In the genomic region with DNA sequence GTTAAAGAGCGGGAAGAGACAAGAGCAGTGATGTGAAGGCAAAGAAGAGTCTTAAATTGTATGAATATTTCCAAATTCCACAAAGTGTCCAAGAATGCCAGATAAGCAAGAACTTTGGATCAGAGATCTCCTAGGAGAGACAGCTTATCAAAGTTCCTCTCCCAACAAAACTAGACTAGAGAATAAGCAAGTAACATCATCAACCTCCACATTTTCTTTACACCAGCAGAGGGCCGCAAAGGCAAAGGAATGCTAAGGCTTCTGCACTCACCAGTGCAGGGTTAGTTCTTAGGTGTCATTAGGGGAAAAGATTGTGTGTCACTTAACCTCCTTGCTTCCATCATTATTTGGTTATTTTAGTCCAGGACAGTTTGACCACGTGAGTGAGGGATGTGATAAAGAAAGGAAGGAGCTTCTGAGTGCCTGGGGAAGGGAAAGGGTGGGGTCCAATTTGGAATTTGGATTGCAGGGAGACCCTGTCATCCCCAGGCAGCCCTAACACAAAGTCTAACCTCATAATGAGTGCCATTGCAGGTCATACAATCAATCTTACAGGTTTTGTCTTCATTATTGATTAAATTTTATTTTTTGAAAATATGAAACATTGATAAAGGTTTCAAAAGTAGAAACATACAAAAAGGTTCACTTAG, we compare ENCODE assay signal across 8 cellular contexts. TPM values are rescaled to one million over a fixed set of nuclear protein-coding genes. Genes with fewer than 3 reads are reported as not detected.
DNase-seq lines count a peak whose midpoint lies in the region; ATAC-seq and TF ChIP-seq lines count a peak whose summit lies in the region.

No MANE protein-coding gene starts in this region.

- H3K27me3 ChIP-seq in DND-41 (ENCODE audit: insufficient read depth, low read length, poor library complexity) (no peaks in the 10 kb centered on the region), gastroesophageal sphincter (no peaks in the 10 kb centered on the region), parathyroid adenoma (ENCODE audit: control insufficient read depth, insufficient read depth, low read length) (no peaks in the 10 kb centered on the region), uterus (no peaks in the 10 kb centered on the region)

- no peak for TF ChIP-seq POLR2A in gastroesophageal sphincter (IDR thresholded peaks at IDR 0.05)
- TF ChIP-seq POLR2A in uterus (IDR thresholded peaks at IDR 0.05): no peak

- no peaks in the 10 kb centered on the region for H3K4me1 ChIP-seq in DND-41 (ENCODE audit: insufficient read depth, low read length)
- no peaks in the 10 kb centered on the region for H3K4me1 ChIP-seq in gastroesophageal sphincter
- no peaks in the 10 kb centered on the region for H3K4me1 ChIP-seq in parathyroid adenoma
- H3K4me1 ChIP-seq in uterus: no peaks in the 10 kb centered on the region

- TF ChIP-seq EP300 in gastroesophageal sphincter (IDR thresholded peaks at IDR 0.05): no peak

- H3K4me2 ChIP-seq in DND-41 (ENCODE audit: insufficient read depth, low read length) (no peak overlapping the region), parathyroid adenoma (ENCODE audit: low read length) (no peak overlapping the region)

- intact Hi-C loops in uterus (cut with DNase I; ENCODE audit: low total_unique reads): no loop called here

- H3K9ac ChIP-seq in DND-41 (ENCODE audit: low read depth, low read length): no peak overlapping the region
- H3K9ac ChIP-seq in parathyroid adenoma: no peak overlapping the region

- no peaks in the 10 kb centered on the region for H4K20me1 ChIP-seq in DND-41 (ENCODE audit: insufficient read depth, low read length)

- H3K27ac ChIP-seq in DND-41 (ENCODE audit: low read length) (no peak overlapping the region), gastroesophageal sphincter (no peak overlapping the region), parathyroid adenoma (no peak overlapping the region), uterus (no peak overlapping the region)

- H3K36me3 ChIP-seq in DND-41 (ENCODE audit: insufficient read depth, low read length) (no peaks in the 10 kb centered on the region), gastroesophageal sphincter (no peaks in the 10 kb centered on the region), parathyroid adenoma (ENCODE audit: control insufficient read depth, insufficient read depth, low read length) (no peaks in the 10 kb centered on the region), uterus (no peaks in the 10 kb centered on the region)

- in situ Hi-C loops in KBM-7 (cut with MboI; ENCODE audit: low pct_unique_long_range_greater_than_20kb, low sequenced_read_pairs): no loop called here

- no peaks in the 10 kb centered on the region for H3K79me2 ChIP-seq in DND-41 (ENCODE audit: insufficient read depth, low read length)
- H3K79me2 ChIP-seq in parathyroid adenoma: no peaks in the 10 kb centered on the region

- H3K4me3 ChIP-seq in DND-41 (ENCODE audit: low read depth in 1 of 2, low read length in 2 of 2): no peak overlapping the region
- no peak overlapping the region for H3K4me3 ChIP-seq in gastroesophageal sphincter
- H3K4me3 ChIP-seq in parathyroid adenoma (ENCODE audit: low read depth, low read length): no peak overlapping the region
- no peak overlapping the region for H3K4me3 ChIP-seq in uterus

- 25 to 40% methylated on average over 2 to 3 of the region's 3 CpGs for WGBS in gastroesophageal sphincter (ENCODE audit: low coverage in 1 of 2), 2 donors

- ATAC-seq in DND-41 (ENCODE audit: insufficient read depth, low read depth) (peak; percentile 98), GM21526 (IDR thresholded peaks at IDR 0.05; ENCODE audit: low FRiP score, unreplicated experiment) (peak; percentile 70), gastroesophageal sphincter (peak; percentile 78)

- H2AFZ ChIP-seq in DND-41 (ENCODE audit: low read depth, low read length) (no peak overlapping the region), parathyroid adenoma (no peak overlapping the region)

- DNase-seq in DND-41: peak; percentile 72
- DNase-seq in KBM-7: peak; percentile 83
- DNase-seq in SHP77 treated with DMSO at 0.1 percent for 48 hours (lab: John Stamatoyannopoulos, UW): peak; percentile 51
- DNase-seq in activated gamma-delta T cell treated with anti-CD3 and anti-CD28 coated beads, Interleukin-2, amount 50 U/mL, for 16 hours (ENCODE audit: low read depth): peak; percentile 47
- peak; percentile 53 to 63 for DNase-seq in uterus

- no peaks in the 10 kb centered on the region for H3K9me3 ChIP-seq in DND-41 (ENCODE audit: insufficient read depth, low read length, severe bottlenecking)
- no peaks in the 10 kb centered on the region for H3K9me3 ChIP-seq in gastroesophageal sphincter
- no peaks in the 10 kb centered on the region for H3K9me3 ChIP-seq in parathyroid adenoma (ENCODE audit: control insufficient read depth, low read length)
- H3K9me3 ChIP-seq in uterus: no peaks in the 10 kb centered on the region

- TF ChIP-seq CTCF in DND-41 (IDR thresholded peaks at IDR 0.05; ENCODE audit: borderline replicate concordance, extremely low read depth, low read length, poor library complexity, severe bottlenecking) (peak; percentile 87), gastroesophageal sphincter (IDR thresholded peaks at IDR 0.05) (peak; percentile 33 to 82 (median 74)), parathyroid adenoma (IDR thresholded peaks at IDR 0.05) (peak; percentile 77), uterus (IDR thresholded peaks at IDR 0.05) (peak; percentile 61 to 89 (median 72))

RNA-seq across cellular contexts. Expression of a gene that starts 7.5 kb away (rescaled TPM):
- total RNA-seq in gastroesophageal sphincter (10 to 100 TPM; 38.8 to 64.0 (median 55.5) TPM), uterus (100 to 1,000 TPM in 1 of 4 donors, 10 to 100 TPM in 3; 12.8 to 118 (median 52.4) TPM)
